Comparison of ENCODE assay signal across 8 cellular contexts in genomic region chr19:55165952-55166529, GRCh38. TPM values are rescaled to one million over a fixed set of nuclear protein-coding genes. Genes with fewer than 3 reads are reported as not detected.
A peak's percentile ranks its signal among the peaks of the same experiment; 100 is the strongest.
DNase-seq lines count a peak whose midpoint lies in the region; ATAC-seq and TF ChIP-seq lines count a peak whose summit lies in the region.

No MANE protein-coding gene starts in this region.

- H3K9me3 Mint-ChIP-seq in activated CD4-positive, alpha-beta memory T cell treated with anti-CD3 and anti-CD28 coated beads for 36 hours: no peaks in the 10 kb centered on the region

- peaks cover 3% of the 10 kb centered on the region for H3K36me3 Mint-ChIP-seq in activated CD4-positive, alpha-beta memory T cell treated with anti-CD3 and anti-CD28 coated beads for 36 hours

- H3K9me3 ChIP-seq in mucosa of descending colon (no peaks in the 10 kb centered on the region), thoracic aorta (no peaks in the 10 kb centered on the region)

- H3K4me3 ChIP-seq in epithelial cell of esophagus (ENCODE audit: low read length) (peak overlapping the region; percentile 66), mucosa of descending colon (no peak overlapping the region), thoracic aorta (peak overlapping the region; percentile 43)

- peak; percentile 63 for TF ChIP-seq CTCF in epithelial cell of esophagus (IDR thresholded peaks at IDR 0.05; ENCODE audit: insufficient read depth, low read depth, low read length, missing control alignments)
- TF ChIP-seq CTCF in mucosa of descending colon (IDR thresholded peaks at IDR 0.05): no peak
- no peak for TF ChIP-seq CTCF in thoracic aorta (IDR thresholded peaks at IDR 0.05)

- H3K27me3 Mint-ChIP-seq in activated CD4-positive, alpha-beta memory T cell treated with anti-CD3 and anti-CD28 coated beads for 36 hours: peaks cover 48% of the 10 kb centered on the region

- no peak overlapping the region for H3K27ac Mint-ChIP-seq in activated CD4-positive, alpha-beta memory T cell treated with anti-CD3 and anti-CD28 coated beads for 36 hours

- intact Hi-C loops in activated CD4-positive, alpha-beta memory T cell treated with anti-CD3 and anti-CD28 coated beads for 36 hours (cut with micrococcal nuclease): no loop called here
- intact Hi-C loops in mucosa of descending colon (cut with DNase I, micrococcal nuclease): no loop called here

- H3K27me3 ChIP-seq in thoracic aorta (replicated peaks; ENCODE audit: insufficient read depth): peaks cover 25% of the 10 kb centered on the region

- CTCF ChIA-PET in activated CD4-positive, alpha-beta memory T cell treated with anti-CD3 and anti-CD28 coated beads for 36 hours (lab: Charles Lee): interaction anchor here (0.5 to 2.4 kb wide), 5 partner anchors 9 to 138 kb away, joined by 3 to 9 read pairs (median 3); partner anchors contain the start of genes PPP1R12C and RDH13

- H3K36me3 ChIP-seq in mucosa of descending colon (ENCODE audit: low read depth) (no peaks in the 10 kb centered on the region), thoracic aorta (no peaks in the 10 kb centered on the region)

- peak; percentile 87 for DNase-seq in DMS114 treated with DMSO at 0.1 percent for 48 hours (lab: John Stamatoyannopoulos, UW; ENCODE audit: unreplicated experiment)
- DNase-seq in NCI-H510A (lab: John Stamatoyannopoulos, UW): peak; percentile 84
- DNase-seq in activated CD4-positive, alpha-beta memory T cell treated with anti-CD3 and anti-CD28 coated beads for 36 hours: peak; percentile 53
- peak; percentile 90 for DNase-seq in epithelial cell of esophagus (ENCODE audit: low read depth)
- peak; percentile 62 to 70 (median 67) for DNase-seq in mucosa of descending colon
- DNase-seq in thoracic aorta (ENCODE audit: low spot score): no peak
- no peak for DNase-seq in hippocampal formation (lab: John Stamatoyannopoulos, UW)

- H3K27ac ChIP-seq in thoracic aorta: peak overlapping the region in 1 of 2 donors; percentile 15

- H3K4me1 Mint-ChIP-seq in activated CD4-positive, alpha-beta memory T cell treated with anti-CD3 and anti-CD28 coated beads for 36 hours (ENCODE audit: low read depth): peaks cover 12% of the 10 kb centered on the region

- peak; percentile 27 for ATAC-seq in HG03196 (IDR thresholded peaks at IDR 0.05; ENCODE audit: unreplicated experiment)
- ATAC-seq in mucosa of descending colon: peak; percentile 82
- no peak for ATAC-seq in thoracic aorta (ENCODE audit: insufficient number of reproducible peaks, low FRiP score, low read depth)

- H3K4me1 ChIP-seq in mucosa of descending colon (ENCODE audit: low read depth): peaks cover 5% of the 10 kb centered on the region
- peaks cover 3 to 6% of the 10 kb centered on the region in 2 donors for H3K4me1 ChIP-seq in thoracic aorta (ENCODE audit: control insufficient read depth in 1 of 2, low read depth in 2 of 2)

- POLR2A ChIA-PET in activated CD4-positive, alpha-beta memory T cell treated with anti-CD3 and anti-CD28 coated beads for 36 hours (lab: Charles Lee): no interaction called here

- H3K4me3 Mint-ChIP-seq in activated CD4-positive, alpha-beta memory T cell treated with anti-CD3 and anti-CD28 coated beads for 36 hours: peak overlapping the region; percentile 61

RNA-seq across cellular contexts. Expression of gene DNAAF3, which starts 0.4 kb away (rescaled TPM):
- not detected for total RNA-seq in activated CD4-positive, alpha-beta memory T cell treated with anti-CD3 and anti-CD28 coated beads for 36 hours
- total RNA-seq in mucosa of descending colon (1 to 10 TPM in 1 of 3 donors, under 1 TPM in 2; 0.54 to 1.0 (median 0.69) TPM), thoracic aorta (not detected)

RNA-seq across cellular contexts. Expression of gene TNNI3, which starts 8.5 kb away (rescaled TPM):
- total RNA-seq in activated CD4-positive, alpha-beta memory T cell treated with anti-CD3 and anti-CD28 coated beads for 36 hours: not detected
- total RNA-seq in mucosa of descending colon (1 to 10 TPM in 1 of 3 donors, not detected in 2; 2.2 TPM), thoracic aorta (not detected)

RNA-seq across cellular contexts. Expression of gene SYT5, which starts 14.0 kb away (rescaled TPM):
- total RNA-seq in activated CD4-positive, alpha-beta memory T cell treated with anti-CD3 and anti-CD28 coated beads for 36 hours: under 1 TPM in 1 of 2 experiments, not detected in 1; 0.22 TPM
- total RNA-seq in mucosa of descending colon (1 to 10 TPM; 1.0 to 2.9 (median 1.2) TPM), thoracic aorta (not detected)

RNA-seq across cellular contexts. Expression of gene TNNT1, which starts 17.0 kb away (rescaled TPM):
- not detected for total RNA-seq in activated CD4-positive, alpha-beta memory T cell treated with anti-CD3 and anti-CD28 coated beads for 36 hours
- total RNA-seq in mucosa of descending colon (1 to 10 TPM in 1 of 3 donors, under 1 TPM in 2; 0.63 to 1.1 (median 0.65) TPM), thoracic aorta (not detected)

RNA-seq across cellular contexts. Expression of gene PTPRH, which starts 43.3 kb away (rescaled TPM):
- not detected for total RNA-seq in activated CD4-positive, alpha-beta memory T cell treated with anti-CD3 and anti-CD28 coated beads for 36 hours
- total RNA-seq in mucosa of descending colon: 100 to 1,000 TPM in 1 of 3 donors, 10 to 100 TPM in 2; 62.3 to 181 (median 94.8) TPM
- total RNA-seq in thoracic aorta: 1 to 10 TPM in 1 of 2 donors, under 1 TPM in 1; 0.14 to 1.1 TPM

Comparison
In these comparisons a context has a peak if more than half of its experiments do, and no peak if none do; other contexts are left out.
1. DNase-seq: peak in DMS114 treated with DMSO at 0.1 percent for 48 hours (single experiment), NCI-H510A (single experiment), activated CD4-positive, alpha-beta memory T cell treated with anti-CD3 and anti-CD28 coated beads for 36 hours (single experiment), epithelial cell of esophagus (single experiment) and mucosa of descending colon (3 of 3); none in thoracic aorta (single experiment) and hippocampal formation (0 of 2).